In genomic region chr3:101091489-101091888, GRCh38 we compare ENCODE assay signal across 16 cellular contexts.
DNase-seq lines count a peak whose midpoint lies in the region; ATAC-seq and TF ChIP-seq lines count a peak whose summit lies in the region.
"Had no signal": no experiment of that assay in that cellular context is flagged by ENCODE, and none has a peak within 500 bp of the region (broad histone marks: within the 10 kb centered on the region; RNA-seq: fewer than 3 reads in every experiment).

No MANE protein-coding gene starts in this region.

- no peak overlapping the region for H3K9ac ChIP-seq in endodermal cell (ENCODE audit: extremely low read depth, low read length, poor library complexity, severe bottlenecking)

- no peaks in the 10 kb centered on the region for H3K4me1 Mint-ChIP-seq in endodermal cell
- H3K4me1 Mint-ChIP-seq: CD4-positive, alpha-beta memory T cell had no signal

- no peaks in the 10 kb centered on the region for H3K36me3 ChIP-seq in endodermal cell (ENCODE audit: control insufficient read depth, insufficient read depth, low read length)

- in situ Hi-C loops in GM13976 (cut with MboI; ENCODE audit: low sequenced_read_pairs, unreplicated experiment): no loop called here

- no peak overlapping the region for H3K4me3 Mint-ChIP-seq in endodermal cell
- H3K4me3 Mint-ChIP-seq: activated CD8-positive, alpha-beta T cell treated with anti-CD3 and anti-CD28 coated beads for 36 hours; CD4-positive, alpha-beta memory T cell had no signal

- TF ChIP-seq CTCF in endodermal cell (conservative IDR thresholded peaks at IDR 0.05) (peak; percentile 26), GM13976 (IDR thresholded peaks at IDR 0.05; ENCODE audit: borderline replicate concordance, control extremely low read depth, extremely low read depth, insufficient read depth, missing control alignments) (no peak)

- H3K9me3 Mint-ChIP-seq in endodermal cell: no peaks in the 10 kb centered on the region
- H3K9me3 Mint-ChIP-seq: activated CD8-positive, alpha-beta T cell treated with anti-CD3 and anti-CD28 coated beads for 36 hours; CD4-positive, alpha-beta memory T cell had no signal

- H3K9me3 ChIP-seq in endodermal cell (ENCODE audit: control insufficient read depth, low read length): no peaks in the 10 kb centered on the region

- no peaks in the 10 kb centered on the region for H3K4me1 ChIP-seq in endodermal cell (ENCODE audit: control insufficient read depth, insufficient read depth, low read length)

- DNase-seq in DMS 273 (lab: John Stamatoyannopoulos, UW; ENCODE audit: unreplicated experiment): peak; percentile 23
- no peak for DNase-seq in DMS 273 treated with DMSO at 0.1 percent for 48 hours (lab: John Stamatoyannopoulos, UW)
- peak; percentile 67 for DNase-seq in OCI-M1 (lab: John Stamatoyannopoulos, UW)
- DNase-seq in endodermal cell: peak; percentile 49
- DNase-seq in renal cortical epithelial cell (ENCODE audit: low read depth): peak; percentile 29
- DNase-seq in GM13976 (ENCODE audit: low spot score): no peak
- DNase-seq in NAMALWA (ENCODE audit: low spot score): no peak
- DNase-seq: activated CD8-positive, alpha-beta T cell treated with anti-CD3 and anti-CD28 coated beads for 36 hours; amniotic stem cell; CD4-positive, alpha-beta memory T cell; KBM-7; NCI-H1417; occipital lobe had no signal

- H3K4me3 ChIP-seq in endodermal cell (ENCODE audit: low read length): no peak overlapping the region

- H3K27ac Mint-ChIP-seq in endodermal cell: no peak overlapping the region
- H3K27ac Mint-ChIP-seq: activated CD8-positive, alpha-beta T cell treated with anti-CD3 and anti-CD28 coated beads for 36 hours; CD4-positive, alpha-beta memory T cell had no signal

- H3K36me3 Mint-ChIP-seq in endodermal cell (ENCODE audit: low read depth): no peaks in the 10 kb centered on the region
- H3K36me3 Mint-ChIP-seq: CD4-positive, alpha-beta memory T cell had no signal

- no peak overlapping the region for H3K27ac ChIP-seq in endodermal cell (ENCODE audit: low read depth, low read length)
- H3K27ac ChIP-seq: 22Rv1 had no signal

- no peaks in the 10 kb centered on the region for H3K27me3 Mint-ChIP-seq in endodermal cell (ENCODE audit: insufficient read depth)

- WGBS in endodermal cell (ENCODE audit: insufficient coverage in 1 of 2, insufficient read length in 1 of 2), 2 experiments: 92 to 94% methylated on average over 2 to 3 of the region's 3 CpGs

- no peak for ATAC-seq in HG02840 (IDR thresholded peaks at IDR 0.05; ENCODE audit: low FRiP score, unreplicated experiment)
- ATAC-seq: activated CD8-positive, alpha-beta T cell treated with anti-CD3 and anti-CD28 coated beads for 36 hours; SK-N-SH treated with all-trans-retinoic acid at 6 μM for 48 hours had no signal

- H3K27me3 ChIP-seq in endodermal cell (ENCODE audit: control insufficient read depth, insufficient read depth, low read length, poor library complexity, severe bottlenecking): no peaks in the 10 kb centered on the region

Comparison
In these comparisons a context has a peak if more than half of its experiments do, and no peak if none do; other contexts are left out.
1. DNase-seq: peak in DMS 273 (single experiment), OCI-M1 (single experiment), endodermal cell (single experiment) and renal cortical epithelial cell (single experiment); none in DMS 273 treated with DMSO at 0.1 percent for 48 hours (single experiment), GM13976 (single experiment) and NAMALWA (single experiment).